8 cellular contexts compared by ENCODE assay signal in genomic region chr15:78000089-78000926, GRCh38.
DNase-seq lines count a peak whose midpoint lies in the region; ATAC-seq and TF ChIP-seq lines count a peak whose summit lies in the region.

No MANE protein-coding gene starts in this region.

- TF ChIP-seq EP300 in ovary (IDR thresholded peaks at IDR 0.05): no peak

- H3K36me3 ChIP-seq in CD8-positive, alpha-beta T cell (ENCODE audit: insufficient read depth, low read length): peaks cover 30% of the 10 kb centered on the region
- H3K36me3 ChIP-seq in ovary (no peaks in the 10 kb centered on the region), upper lobe of right lung (peaks cover 86% of the 10 kb centered on the region)

- H3K27ac ChIP-seq in CD8-positive, alpha-beta T cell (ENCODE audit: low read depth, low read length): no peak overlapping the region
- H3K27ac ChIP-seq in ovary: no peak overlapping the region
- H3K27ac ChIP-seq in upper lobe of right lung: peak overlapping the region; percentile 13

- H3K9me3 ChIP-seq in CD8-positive, alpha-beta T cell (ENCODE audit: low read length): no peaks in the 10 kb centered on the region
- no peaks in the 10 kb centered on the region for H3K9me3 ChIP-seq in ovary
- no peaks in the 10 kb centered on the region for H3K9me3 ChIP-seq in upper lobe of right lung

- H3K9me3 Mint-ChIP-seq in CD8-positive, alpha-beta T cell: no peaks in the 10 kb centered on the region

- no peaks in the 10 kb centered on the region for H3K4me1 ChIP-seq in CD8-positive, alpha-beta T cell (ENCODE audit: insufficient read depth, low read length)
- H3K4me1 ChIP-seq in ovary (ENCODE audit: insufficient read depth) (peaks cover 13% of the 10 kb centered on the region), upper lobe of right lung (peaks cover 19% of the 10 kb centered on the region)

- H3K27ac Mint-ChIP-seq in CD8-positive, alpha-beta T cell: peak overlapping the region; percentile 64

- CTCF ChIA-PET in CD8-positive, alpha-beta T cell (lab: Charles Lee): interaction anchor here (0.7 to 5.7 kb wide), 16 partner anchors 21 to 239 kb away, joined by 3 to 93 read pairs (median 4); no protein-coding TSS in a partner anchor

- peak; percentile 56 to 85 (median 76) for DNase-seq in CD8-positive, alpha-beta T cell
- DNase-seq in NOMO-1 treated with DMSO at 0.1 percent for 48 hours (lab: John Stamatoyannopoulos, UW; ENCODE audit: unreplicated experiment): peak; percentile 61
- peak; percentile 69 for DNase-seq in activated T-cell treated with anti-CD3 and anti-CD28 coated beads for 4 hours
- DNase-seq in fibroblast of pulmonary artery (ENCODE audit: low read depth): peak; percentile 56
- DNase-seq in ovary: peak in 4 of 5 donors; percentile 56 to 71 (median 60)
- peak; percentile 93 for DNase-seq in upper lobe of right lung

- peaks cover 6% of the 10 kb centered on the region for H3K4me1 Mint-ChIP-seq in CD8-positive, alpha-beta T cell (ENCODE audit: low read depth)

- peak; percentile 52 for TF ChIP-seq CTCF in CD8-positive, alpha-beta T cell (IDR thresholded peaks at IDR 0.05)
- TF ChIP-seq CTCF in fibroblast of pulmonary artery (IDR thresholded peaks at IDR 0.05; ENCODE audit: low read length, missing control alignments) (peak; percentile 33), ovary (IDR thresholded peaks at IDR 0.05) (peak in 1 of 3 donors; percentile 14), upper lobe of right lung (IDR thresholded peaks at IDR 0.05) (peak; percentile 70)

- peaks cover 83% of the 10 kb centered on the region for H3K36me3 Mint-ChIP-seq in CD8-positive, alpha-beta T cell

- intact Hi-C loops in CD8-positive, alpha-beta T cell (cut with DNase I, micrococcal nuclease): loop anchor here (1.0 to 2.0 kb wide), 4 partner anchors 34 to 194 kb away; no protein-coding TSS in a partner anchor
- intact Hi-C loops in ovary (cut with DNase I): loop anchor here in 2 of 4 donors (5.0 to 10.0 kb wide), 2 partner anchors 72 to 74 kb away; partner anchors contain the start of gene TBC1D2B (in 1 of the 2)
- intact Hi-C loops in upper lobe of right lung (cut with DNase I): loop anchor here (10.0 kb wide), 1 partner anchor 74 kb away; the partner anchor contains the start of gene TBC1D2B

- H3K27me3 ChIP-seq in CD8-positive, alpha-beta T cell (ENCODE audit: insufficient read depth, low read length): no peaks in the 10 kb centered on the region
- H3K27me3 ChIP-seq in ovary (no peaks in the 10 kb centered on the region), upper lobe of right lung (no peaks in the 10 kb centered on the region)

- no peak overlapping the region for H3K4me3 ChIP-seq in CD8-positive, alpha-beta T cell (ENCODE audit: low read depth, low read length)
- H3K4me3 ChIP-seq in fibroblast of pulmonary artery (replicated peaks; ENCODE audit: low read depth, low read length) (no peak overlapping the region), ovary (no peak overlapping the region), upper lobe of right lung (no peak overlapping the region)

- 72 to 78% (median 76%) methylated on average over 24 of the region's 24 CpGs for WGBS in ovary, 3 donors

- POLR2A ChIA-PET in CD8-positive, alpha-beta T cell (lab: Charles Lee): interaction anchor here (1.2 to 1.5 kb wide), 2 partner anchors 47 to 109 kb away, joined by 3 read pairs; no protein-coding TSS in a partner anchor

- ATAC-seq in CD8-positive, alpha-beta T cell: peak; percentile 99
- ATAC-seq in GM21717 (IDR thresholded peaks at IDR 0.05; ENCODE audit: unreplicated experiment) (peak; percentile 56), upper lobe of right lung (peak; percentile 91), HG03196 (IDR thresholded peaks at IDR 0.05; ENCODE audit: unreplicated experiment) (no peak)

- TF ChIP-seq POLR2A in ovary (IDR thresholded peaks at IDR 0.05): no peak

- no peaks in the 10 kb centered on the region for H3K27me3 Mint-ChIP-seq in CD8-positive, alpha-beta T cell (ENCODE audit: low read depth)

- H3K4me3 Mint-ChIP-seq in CD8-positive, alpha-beta T cell: no peak overlapping the region
